20 cellular contexts compared by ENCODE assay signal in the genomic region with DNA sequence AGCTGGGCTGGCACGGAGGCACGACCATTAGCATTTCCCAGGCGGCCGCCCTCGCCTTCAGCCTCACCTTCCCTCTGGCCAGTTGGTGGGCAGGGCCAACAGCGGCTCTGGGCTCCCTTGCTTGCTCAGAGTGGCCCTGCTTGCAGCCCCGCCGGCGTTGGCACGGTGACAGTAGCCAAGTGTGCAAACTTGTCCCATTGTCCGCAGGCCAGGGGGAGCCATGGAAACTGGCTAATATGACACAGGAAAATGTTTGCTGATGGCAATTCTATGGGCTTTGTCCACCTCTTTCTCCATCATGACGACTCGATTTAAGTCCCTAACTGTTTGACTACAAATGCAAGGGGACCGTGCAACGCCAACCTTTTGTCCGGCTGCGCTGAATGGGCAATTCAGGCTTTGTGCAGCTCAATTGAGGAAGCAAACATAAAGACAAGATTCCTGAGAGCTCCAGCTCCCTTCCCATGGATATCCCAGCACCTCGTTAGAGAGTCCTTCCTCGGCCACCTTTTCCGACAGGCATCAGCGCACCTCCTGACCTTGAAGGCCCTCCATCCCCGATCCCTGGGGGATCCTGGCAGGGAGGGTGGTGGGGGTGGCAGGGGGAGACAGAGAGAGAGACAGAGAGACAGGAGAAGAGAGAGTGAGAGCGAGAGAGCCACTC. TPM values are rescaled to one million over a fixed set of nuclear protein-coding genes. Genes with fewer than 3 reads are reported as not detected.
DNase-seq lines count a peak whose midpoint lies in the region; ATAC-seq and TF ChIP-seq lines count a peak whose summit lies in the region.
"Had no signal": no experiment of that assay in that cellular context is flagged by ENCODE, and none has a peak within 500 bp of the region (broad histone marks: within the 10 kb centered on the region; RNA-seq: fewer than 3 reads in every experiment).

No MANE protein-coding gene starts in this region.

- intact Hi-C loops in dorsolateral prefrontal cortex (cut with DNase I): no loop called here

- no peak for ATAC-seq in GM21619 (IDR thresholded peaks at IDR 0.05; ENCODE audit: unreplicated experiment)
- ATAC-seq: CD8-positive, alpha-beta T cell; GM12878 had no signal

- no peaks in the 10 kb centered on the region for H4K20me1 ChIP-seq in neural cell (ENCODE audit: insufficient read depth)

- H3K9ac ChIP-seq in neural cell (ENCODE audit: low read length): no peak overlapping the region
- H3K9ac ChIP-seq: GM23248 had no signal

- peak in 11 of 14 donors; percentile 7 to 78 (median 42) for DNase-seq in C1 segment of cervical spinal cord (lab: John Stamatoyannopoulos, UW)
- peak; percentile 62 for DNase-seq in NCI-H2081 treated with DMSO at 0.1 percent for 48 hours (lab: John Stamatoyannopoulos, UW)
- DNase-seq in dorsolateral prefrontal cortex: peak in 9 of 10 donors; percentile 17 to 78 (median 58)
- no peak for DNase-seq in stimulated activated CD4-positive, alpha-beta T cell treated with anti-CD3 and anti-CD28 coated beads, Interleukin-1b, Interleukin-23, amount 100 ng/mL, for 48 hours
- DNase-seq in NCI-H2107 (lab: John Stamatoyannopoulos, UW): no peak
- no peak for DNase-seq in NCI-H82 (lab: John Stamatoyannopoulos, UW)
- DNase-seq: ACHN; activated CD4-positive, alpha-beta memory T cell treated with anti-CD3 and anti-CD28 coated beads for 36 hours; CD8-positive, alpha-beta T cell; foreskin keratinocyte; GM23248; IMR-90 had no signal

- H3K27ac ChIP-seq in dorsolateral prefrontal cortex: peak overlapping the region in 23 of 59 donors; percentile 0 to 73 (median 51)
- no peak overlapping the region for H3K27ac ChIP-seq in neural cell (ENCODE audit: low read length)
- H3K27ac ChIP-seq: foreskin keratinocyte, GM23248, vagina had no signal

- H3K9me2 ChIP-seq in neural cell (ENCODE audit: insufficient read depth, low read length): no peaks in the 10 kb centered on the region

- H3K79me2 ChIP-seq in neural cell (replicated peaks; ENCODE audit: insufficient read depth, low read length): no peaks in the 10 kb centered on the region

- H3K27me3 ChIP-seq in dorsolateral prefrontal cortex: no peaks in the 10 kb centered on the region
- no peaks in the 10 kb centered on the region for H3K27me3 ChIP-seq in neural cell (ENCODE audit: insufficient read depth, low read depth, low read length)
- H3K27me3 ChIP-seq: vagina had no signal

- no peak for TF ChIP-seq EP300 in neural cell (conservative IDR thresholded peaks at IDR 0.05; ENCODE audit: poor library complexity, severe bottlenecking)

- H3K4me3 ChIP-seq in dorsolateral prefrontal cortex (peak overlapping the region in 27 of 59 donors; percentile 1 to 46 (median 23)), neural cell (ENCODE audit: low read length) (no peak overlapping the region)
- H3K4me3 ChIP-seq: GM12878, GM23248, vagina had no signal

- no peaks in the 10 kb centered on the region for H3F3A ChIP-seq in neural cell (ENCODE audit: insufficient read depth, low read length, poor library complexity, severe bottlenecking)

- no peaks in the 10 kb centered on the region for H3K9me3 ChIP-seq in neural cell (ENCODE audit: low read length)
- H3K9me3 ChIP-seq: vagina had no signal

- TF ChIP-seq CTCF in dorsolateral prefrontal cortex (IDR thresholded peaks at IDR 0.05 in 54 of 56, conservative IDR thresholded peaks at IDR 0.05 in 2 of 56; ENCODE audit: low read depth in 1 of 56, partially characterized antibody in 56 of 56) (no peak), neural cell (IDR thresholded peaks at IDR 0.05; ENCODE audit: poor library complexity, severe bottlenecking) (no peak)

- no peak overlapping the region for H2AFZ ChIP-seq in neural cell (ENCODE audit: low read depth, low read length)
- H2AFZ ChIP-seq: GM23248 had no signal

- H3K4me2 ChIP-seq in neural cell (ENCODE audit: low read length): no peak overlapping the region

- TF ChIP-seq RAD21 in neural cell (conservative IDR thresholded peaks at IDR 0.05): no peak

- H3K36me3 ChIP-seq in neural cell (ENCODE audit: insufficient read depth, low read length): no peaks in the 10 kb centered on the region
- H3K36me3 ChIP-seq: vagina had no signal

TF ChIP-seq in neural cell, 6 proteins besides CTCF, POLR2A, EP300 and RAD21:
- TF ChIP-seq, protein P1, sequence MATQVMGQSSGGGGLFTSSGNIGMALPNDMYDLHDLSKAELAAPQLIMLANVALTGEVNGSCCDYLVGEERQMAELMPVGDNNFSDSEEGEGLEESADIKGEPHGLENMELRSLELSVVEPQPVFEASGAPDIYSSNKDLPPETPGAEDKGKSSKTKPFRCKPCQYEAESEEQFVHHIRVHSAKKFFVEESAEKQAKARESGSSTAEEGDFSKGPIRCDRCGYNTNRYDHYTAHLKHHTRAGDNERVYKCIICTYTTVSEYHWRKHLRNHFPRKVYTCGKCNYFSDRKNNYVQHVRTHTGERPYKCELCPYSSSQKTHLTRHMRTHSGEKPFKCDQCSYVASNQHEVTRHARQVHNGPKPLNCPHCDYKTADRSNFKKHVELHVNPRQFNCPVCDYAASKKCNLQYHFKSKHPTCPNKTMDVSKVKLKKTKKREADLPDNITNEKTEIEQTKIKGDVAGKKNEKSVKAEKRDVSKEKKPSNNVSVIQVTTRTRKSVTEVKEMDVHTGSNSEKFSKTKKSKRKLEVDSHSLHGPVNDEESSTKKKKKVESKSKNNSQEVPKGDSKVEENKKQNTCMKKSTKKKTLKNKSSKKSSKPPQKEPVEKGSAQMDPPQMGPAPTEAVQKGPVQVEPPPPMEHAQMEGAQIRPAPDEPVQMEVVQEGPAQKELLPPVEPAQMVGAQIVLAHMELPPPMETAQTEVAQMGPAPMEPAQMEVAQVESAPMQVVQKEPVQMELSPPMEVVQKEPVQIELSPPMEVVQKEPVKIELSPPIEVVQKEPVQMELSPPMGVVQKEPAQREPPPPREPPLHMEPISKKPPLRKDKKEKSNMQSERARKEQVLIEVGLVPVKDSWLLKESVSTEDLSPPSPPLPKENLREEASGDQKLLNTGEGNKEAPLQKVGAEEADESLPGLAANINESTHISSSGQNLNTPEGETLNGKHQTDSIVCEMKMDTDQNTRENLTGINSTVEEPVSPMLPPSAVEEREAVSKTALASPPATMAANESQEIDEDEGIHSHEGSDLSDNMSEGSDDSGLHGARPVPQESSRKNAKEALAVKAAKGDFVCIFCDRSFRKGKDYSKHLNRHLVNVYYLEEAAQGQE (IDR thresholded peaks at IDR 0.05; ENCODE audit: borderline replicate concordance): peak; percentile 29
- no peak for TF ChIP-seq TAF1 (IDR thresholded peaks at IDR 0.05; ENCODE audit: low read depth)

RNA-seq across cellular contexts. Expression of a gene that starts 0.8 kb away (rescaled TPM):
- 10 to 100 TPM in 14 of 120 experiments, 1 to 10 TPM in 106; 1.8 to 18.0 (median 6.0) TPM for total RNA-seq in dorsolateral prefrontal cortex
- polyA plus RNA-seq in neural cell: 0.43 TPM in 1 of 2 replicates, not detected in the other
- polyA minus RNA-seq in neural cell: not detected in 2 replicates
- total RNA-seq: activated CD4-positive, alpha-beta memory T cell treated with anti-CD3 and anti-CD28 coated beads for 36 hours; CD8-positive, alpha-beta T cell; foreskin keratinocyte; G401; GM12878; GM23248; IMR-90; liver; pulmonary artery endothelial cell; vagina had no signal
- polyA plus RNA-seq: adipose tissue, foreskin keratinocyte, GM12878, GM23248, IMR-90, liver had no signal

RNA-seq across cellular contexts. Expression of a gene that starts 50.0 kb away (rescaled TPM):
- total RNA-seq in dorsolateral prefrontal cortex: 10 to 100 TPM in 40 of 120 experiments, 1 to 10 TPM in 80; 1.7 to 20.6 (median 8.5) TPM
- 0.26 TPM in 1 of 2 replicates, not detected in the other for polyA plus RNA-seq in neural cell
- polyA minus RNA-seq in neural cell: 0.49 TPM in 1 of 2 replicates, not detected in the other
- total RNA-seq: foreskin keratinocyte, GM23248, pulmonary artery endothelial cell had no signal

Comparison
In these comparisons a context has a peak if more than half of its experiments do, and no peak if none do; other contexts are left out.
1. DNase-seq: peak in C1 segment of cervical spinal cord (11 of 14), NCI-H2081 treated with DMSO at 0.1 percent for 48 hours (single experiment) and dorsolateral prefrontal cortex (9 of 10); none in stimulated activated CD4-positive, alpha-beta T cell treated with anti-CD3 and anti-CD28 coated beads, Interleukin-1b, Interleukin-23, amount 100 ng/mL, for 48 hours (single experiment), NCI-H2107 (single experiment) and NCI-H82 (single experiment).